27 cellular contexts compared by ENCODE assay signal in the genomic region with DNA sequence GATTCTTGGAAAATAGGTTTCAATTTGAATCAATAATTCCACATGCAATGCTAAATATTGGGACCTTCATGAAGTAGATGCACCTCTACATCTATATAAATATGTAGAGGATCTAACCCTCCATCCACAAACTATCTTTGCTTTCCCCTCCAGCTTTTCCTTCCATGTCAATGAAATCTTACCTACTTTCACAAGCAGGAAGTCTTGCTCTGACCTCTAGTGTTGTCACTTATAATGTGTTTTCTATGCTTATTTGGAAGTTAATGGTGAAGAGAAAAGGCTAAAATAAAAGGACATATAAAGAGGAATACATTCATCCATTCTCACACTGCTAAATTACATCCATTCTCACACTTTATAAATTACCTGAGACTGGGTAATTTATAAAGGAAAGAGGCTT.
"Had no signal": no experiment of that assay in that cellular context is flagged by ENCODE, and none has a peak within 500 bp of the region (broad histone marks: within the 10 kb centered on the region; RNA-seq: fewer than 3 reads in every experiment).

No MANE protein-coding gene starts in this region.

- H3K36me3 ChIP-seq: gastroesophageal sphincter, lower lobe of right lung, upper lobe of left lung had no signal

- H3K27ac ChIP-seq: epithelial cell of prostate, gastroesophageal sphincter, lower lobe of right lung, parathyroid adenoma, upper lobe of left lung, VCaP had no signal

- FAIRE-seq: islet of Langerhans had no signal

- H3K4me1 ChIP-seq: gastroesophageal sphincter, lower lobe of right lung, parathyroid adenoma, upper lobe of left lung had no signal

- H3K9me3 ChIP-seq: gastroesophageal sphincter, lower lobe of right lung had no signal

- DNase-seq: activated CD4-positive, alpha-beta T cell treated with anti-CD3 and anti-CD28 coated beads, Interleukin-2, amount 10 ng/mL, durations not matched to agents 7 days and 5 days; activated CD8-positive, alpha-beta memory T cell treated with anti-CD3 and anti-CD28 coated beads, Interleukin-2, amount 10 ng/mL, durations not matched to agents 7 days and 5 days; activated CD8-positive, alpha-beta T cell treated with anti-CD3 and anti-CD28 coated beads for 36 hours; activated gamma-delta T cell; activated naive CD4-positive, alpha-beta T cell treated with anti-CD3 and anti-CD28 coated beads, Interleukin-2, amount 50 U/mL, for 16 hours; activated naive CD8-positive, alpha-beta T cell treated with anti-CD3 and anti-CD28 coated beads, Interleukin-2, amount 50 U/mL, for 24 hours; activated T-cell treated with anti-CD3 and anti-CD28 coated beads for 4 hours; anterior cingulate cortex; head of caudate nucleus; left cardiac atrium; lower lobe of right lung; mesendoderm; naive B cell; nucleus accumbens; right cardiac atrium; stimulated activated CD4-positive, alpha-beta T cell treated with anti-CD3 and anti-CD28 coated beads, Interleukin-12 subunit alpha, Interleukin-12 subunit beta, amount 100 ng/mL, for 4 hours; stimulated activated CD4-positive, alpha-beta T cell treated with anti-CD3 and anti-CD28 coated beads, Interleukin-4, amount 100 ng/mL, for 4 hours; stimulated activated naive CD8-positive, alpha-beta T cell treated with anti-CD3 and anti-CD28 coated beads, Interleukin-15, Interleukin-2, amounts not matched to agents 100 U/mL and 50 U/mL, for 24 hours; upper lobe of left lung had no signal

- H3K36me3 Mint-ChIP-seq: activated CD8-positive, alpha-beta memory T cell treated with anti-CD3 and anti-CD28 coated beads, Interleukin-2, amount 10 ng/mL, durations not matched to agents 7 days and 5 days; brain; naive B cell had no signal

- ATAC-seq: activated CD4-positive, CD25-positive, alpha-beta regulatory T cell treated with anti-CD3 and anti-CD28 coated beads, Interleukin-2, amount 50 U/mL, for 24 hours; activated CD8-positive, alpha-beta memory T cell treated with anti-CD3 and anti-CD28 coated beads, Interleukin-2, amount 10 ng/mL, durations not matched to agents 7 days and 5 days; activated CD8-positive, alpha-beta T cell treated with anti-CD3 and anti-CD28 coated beads for 36 hours; activated naive CD8-positive, alpha-beta T cell treated with anti-CD3 and anti-CD28 coated beads, Interleukin-2, amount 50 U/mL, for 24 hours; gastroesophageal sphincter; left cardiac atrium; lower lobe of right lung; right cardiac atrium; stimulated activated naive CD8-positive, alpha-beta T cell treated with anti-CD3 and anti-CD28 coated beads, Interleukin-15, Interleukin-2, amounts not matched to agents 100 U/mL and 50 U/mL, for 24 hours had no signal

- H2AFZ ChIP-seq: parathyroid adenoma had no signal

- H3K27ac Mint-ChIP-seq: activated CD4-positive, alpha-beta T cell treated with anti-CD3 and anti-CD28 coated beads, Interleukin-2, amount 10 ng/mL, durations not matched to agents 7 days and 5 days; activated CD8-positive, alpha-beta memory T cell treated with anti-CD3 and anti-CD28 coated beads, Interleukin-2, amount 10 ng/mL, durations not matched to agents 7 days and 5 days; activated CD8-positive, alpha-beta T cell treated with anti-CD3 and anti-CD28 coated beads for 36 hours; activated naive CD8-positive, alpha-beta T cell treated with anti-CD3 and anti-CD28 coated beads, Interleukin-2, amount 50 U/mL, for 24 hours; activated T-helper 1 cell treated with anti-CD3 and anti-CD28 coated beads, Interleukin-12 subunit alpha, Interleukin-12 subunit beta, Interleukin-2, Interleukin-4 antibody, amounts not matched to agents 30 ng/mL and 10 ng/mL and 1 ng/mL, durations not matched to agents 14 hours and 24 hours and 36 hours; brain; naive B cell had no signal

- H3K4me3 Mint-ChIP-seq: activated CD4-positive, alpha-beta T cell treated with anti-CD3 and anti-CD28 coated beads, Interleukin-2, amount 10 ng/mL, durations not matched to agents 7 days and 5 days; activated CD8-positive, alpha-beta memory T cell treated with anti-CD3 and anti-CD28 coated beads, Interleukin-2, amount 10 ng/mL, durations not matched to agents 7 days and 5 days; activated CD8-positive, alpha-beta T cell treated with anti-CD3 and anti-CD28 coated beads for 36 hours; activated naive CD8-positive, alpha-beta T cell treated with anti-CD3 and anti-CD28 coated beads, Interleukin-2, amount 50 U/mL, for 24 hours; activated T-helper 1 cell treated with anti-CD3 and anti-CD28 coated beads, Interleukin-12 subunit alpha, Interleukin-12 subunit beta, Interleukin-2, Interleukin-4 antibody, amounts not matched to agents 30 ng/mL and 10 ng/mL and 1 ng/mL, durations not matched to agents 14 hours and 24 hours and 36 hours; brain had no signal

- H3K27me3 ChIP-seq: gastroesophageal sphincter, upper lobe of left lung had no signal

- H3K4me1 Mint-ChIP-seq: activated CD4-positive, alpha-beta T cell treated with anti-CD3 and anti-CD28 coated beads, Interleukin-2, amount 10 ng/mL, durations not matched to agents 7 days and 5 days; activated CD8-positive, alpha-beta memory T cell treated with anti-CD3 and anti-CD28 coated beads, Interleukin-2, amount 10 ng/mL, durations not matched to agents 7 days and 5 days; activated naive CD8-positive, alpha-beta T cell treated with anti-CD3 and anti-CD28 coated beads, Interleukin-2, amount 50 U/mL, for 24 hours; brain; naive B cell had no signal

- H3K9me3 Mint-ChIP-seq: activated CD4-positive, alpha-beta T cell treated with anti-CD3 and anti-CD28 coated beads, Interleukin-2, amount 10 ng/mL, durations not matched to agents 7 days and 5 days had no signal

- H3K9ac ChIP-seq: parathyroid adenoma had no signal

- H3K79me2 ChIP-seq: parathyroid adenoma had no signal

- H3K27me3 Mint-ChIP-seq: activated CD4-positive, alpha-beta T cell treated with anti-CD3 and anti-CD28 coated beads, Interleukin-2, amount 10 ng/mL, durations not matched to agents 7 days and 5 days; activated CD8-positive, alpha-beta memory T cell treated with anti-CD3 and anti-CD28 coated beads, Interleukin-2, amount 10 ng/mL, durations not matched to agents 7 days and 5 days; activated CD8-positive, alpha-beta T cell treated with anti-CD3 and anti-CD28 coated beads for 36 hours; activated naive CD8-positive, alpha-beta T cell treated with anti-CD3 and anti-CD28 coated beads, Interleukin-2, amount 50 U/mL, for 24 hours; brain; naive B cell had no signal

- H3K4me3 ChIP-seq: gastroesophageal sphincter, lower lobe of right lung, upper lobe of left lung had no signal
